Comparison of ENCODE assay signal across 7 cellular contexts in the genomic region with DNA sequence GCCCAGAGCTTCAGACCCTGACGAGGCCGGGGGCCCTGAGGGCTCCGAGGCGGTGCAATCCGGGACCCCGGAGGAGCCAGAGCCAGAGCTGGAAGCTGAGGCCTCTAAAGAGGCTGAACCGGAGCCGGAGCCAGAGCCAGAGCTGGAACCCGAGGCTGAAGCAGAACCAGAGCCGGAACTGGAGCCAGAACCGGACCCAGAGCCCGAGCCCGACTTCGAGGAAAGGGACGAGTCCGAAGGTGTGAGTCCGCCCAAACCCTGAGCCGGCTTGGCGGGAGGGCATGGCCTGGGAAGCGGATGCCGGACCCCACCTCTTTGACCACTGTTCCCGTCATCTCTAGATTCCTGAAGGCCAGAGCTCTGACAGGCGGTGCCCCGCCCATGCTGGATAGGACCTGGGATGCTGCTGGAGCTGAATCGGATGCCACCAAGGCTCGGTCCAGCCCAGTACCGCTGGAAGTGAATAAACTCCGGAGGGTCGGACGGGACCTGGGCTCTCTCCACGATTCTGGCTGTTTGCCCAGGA.
A peak's percentile ranks its signal among the peaks of the same experiment; 100 is the strongest.
DNase-seq lines count a peak whose midpoint lies in the region; ATAC-seq and TF ChIP-seq lines count a peak whose summit lies in the region.
"Had no signal": no experiment of that assay in that cellular context is flagged by ENCODE, and none has a peak within 500 bp of the region (broad histone marks: within the 10 kb centered on the region; RNA-seq: fewer than 3 reads in every experiment).

No MANE protein-coding gene starts in this region.

- no peak overlapping the region for H2AFZ ChIP-seq in OCI-LY1 (ENCODE audit: low read length)

- no peaks in the 10 kb centered on the region for H3K9me3 ChIP-seq in OCI-LY1 (ENCODE audit: low read length)

- no peak overlapping the region for H3K27ac ChIP-seq in OCI-LY1 (ENCODE audit: low read depth, low read length, poor library complexity, severe bottlenecking)
- peak overlapping the region in 17 of 21 experiments; percentile 18 to 85 (median 78) for H3K27ac ChIP-seq in skin epidermis
- H3K27ac ChIP-seq: foreskin keratinocyte had no signal

- ATAC-seq in effector memory CD8-positive, alpha-beta T cell (replicated peaks) = no peak
- no peak for ATAC-seq in HG03571 (IDR thresholded peaks at IDR 0.05; ENCODE audit: unreplicated experiment)

- H3F3A ChIP-seq in OCI-LY1 (ENCODE audit: insufficient read depth, low read length) = no peaks in the 10 kb centered on the region

- H3K4me3 ChIP-seq in OCI-LY1 (ENCODE audit: low read depth, low read length, poor library complexity, severe bottlenecking) (peak overlapping the region; percentile 47), skin epidermis (peak overlapping the region; percentile 27 to 40 (median 34))

- no peak for DNase-seq in effector memory CD8-positive, alpha-beta T cell
- no peak for DNase-seq in activated CD8-positive, alpha-beta memory T cell treated with anti-CD3 and anti-CD28 coated beads, Interleukin-2, amount 50 U/mL, for 4 hours
- DNase-seq in NCI-H446 (lab: John Stamatoyannopoulos, UW) = no peak

- H3K27ac Mint-ChIP-seq in effector memory CD8-positive, alpha-beta T cell = no peak overlapping the region

- no peaks in the 10 kb centered on the region for H4K20me1 ChIP-seq in OCI-LY1 (ENCODE audit: insufficient read depth, low read length)

- peaks cover 32% of the 10 kb centered on the region for H3K4me1 ChIP-seq in OCI-LY1 (ENCODE audit: insufficient read depth, low read length, severe bottlenecking)
- H3K4me1 ChIP-seq: foreskin keratinocyte had no signal

- no peaks in the 10 kb centered on the region for H3K36me3 Mint-ChIP-seq in effector memory CD8-positive, alpha-beta T cell (ENCODE audit: insufficient read depth)

- no peak for TF ChIP-seq CTCF in OCI-LY1 (IDR thresholded peaks at IDR 0.05; ENCODE audit: low read length)

- H3K9ac ChIP-seq in OCI-LY1 (ENCODE audit: low read length) = no peak overlapping the region

- peaks cover 11% of the 10 kb centered on the region; the same call in 1 of the 2 replicates for H3K27me3 ChIP-seq in OCI-LY1 (ENCODE audit: insufficient read depth, low read length)
- H3K27me3 ChIP-seq: foreskin keratinocyte had no signal

- no peaks in the 10 kb centered on the region for H3K79me2 ChIP-seq in OCI-LY1 (ENCODE audit: insufficient read depth, low read length)

- H3K4me3 Mint-ChIP-seq in effector memory CD8-positive, alpha-beta T cell = peak overlapping the region; percentile 93 to 94

- H3K4me1 Mint-ChIP-seq in effector memory CD8-positive, alpha-beta T cell (ENCODE audit: low read depth in 2 of 2) = peaks cover 34 to 35% of the 10 kb centered on the region in 2 donors

- no peaks in the 10 kb centered on the region for H3K9me2 ChIP-seq in OCI-LY1 (ENCODE audit: low read depth, low read length)

- no peaks in the 10 kb centered on the region for H3K36me3 ChIP-seq in OCI-LY1 (ENCODE audit: insufficient read depth, low read length)

- H3K9me3 Mint-ChIP-seq in effector memory CD8-positive, alpha-beta T cell = no peaks in the 10 kb centered on the region

- H3K4me2 ChIP-seq in OCI-LY1 (ENCODE audit: low read length) = peak overlapping the region; percentile 54

- peaks cover 9 to 18% of the 10 kb centered on the region in 2 donors for H3K27me3 Mint-ChIP-seq in effector memory CD8-positive, alpha-beta T cell
